3 cellular contexts compared by ENCODE assay signal in genomic region chr15:31088041-31088440, GRCh38. TPM values are rescaled to one million over a fixed set of nuclear protein-coding genes. Genes with fewer than 3 reads are reported as not detected.
"Had no signal": no experiment of that assay in that cellular context is flagged by ENCODE, and none has a peak within 500 bp of the region (broad histone marks: within the 10 kb centered on the region; RNA-seq: fewer than 3 reads in every experiment).

No MANE protein-coding gene starts in this region.

RNA-seq across cellular contexts. Expression of gene TRPM1, which starts 13.5 kb away (rescaled TPM):
- total RNA-seq: H4, HT1080, IMR-90 had no signal
- polyA plus RNA-seq: IMR-90 had no signal
